ENCODE assay signal across 17 cellular contexts in the genomic region with DNA sequence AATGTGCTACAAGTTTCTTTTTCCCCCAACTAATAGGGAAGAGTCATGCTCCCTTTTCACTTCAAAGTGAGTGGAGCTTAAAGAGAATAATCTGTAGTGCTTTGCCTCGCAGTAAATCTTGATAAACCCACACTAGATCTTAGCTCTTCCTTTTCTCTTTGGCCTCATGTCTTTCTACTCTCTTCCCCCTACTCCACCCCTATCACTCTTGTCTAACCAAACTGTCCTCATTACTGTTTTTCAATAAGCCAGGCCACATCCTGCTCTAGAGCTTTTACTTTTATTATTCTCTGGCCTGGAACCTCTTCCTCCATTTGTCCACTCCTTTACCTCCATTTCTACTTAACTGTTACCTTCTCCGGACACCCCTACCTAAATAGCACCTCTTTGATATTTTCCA.
DNase-seq lines count a peak whose midpoint lies in the region; ATAC-seq and TF ChIP-seq lines count a peak whose summit lies in the region.
"Had no signal": no experiment of that assay in that cellular context is flagged by ENCODE, and none has a peak within 500 bp of the region (broad histone marks: within the 10 kb centered on the region; RNA-seq: fewer than 3 reads in every experiment).

No MANE protein-coding gene starts in this region.

- H3K36me3 Mint-ChIP-seq in activated T-cell treated with anti-CD3 and anti-CD28 coated beads, Interleukin-2, amount 50 U/mL, for 24 hours (ENCODE audit: low read depth): peaks cover 56% of the 10 kb centered on the region
- H3K36me3 Mint-ChIP-seq in T-cell (peaks cover 6% of the 10 kb centered on the region), nephron progenitor cell (ENCODE audit: low read depth) (no peaks in the 10 kb centered on the region)
- H3K36me3 Mint-ChIP-seq in activated naive CD8-positive, alpha-beta T cell treated with anti-CD3 and anti-CD28 coated beads for 36 hours: peaks cover 55% of the 10 kb centered on the region

- no peaks in the 10 kb centered on the region for H3K27me3 Mint-ChIP-seq in activated T-cell treated with anti-CD3 and anti-CD28 coated beads, Interleukin-2, amount 50 U/mL, for 24 hours
- H3K27me3 Mint-ChIP-seq in T-cell: no peaks in the 10 kb centered on the region
- H3K27me3 Mint-ChIP-seq in activated naive CD8-positive, alpha-beta T cell treated with anti-CD3 and anti-CD28 coated beads for 36 hours: no peaks in the 10 kb centered on the region
- H3K27me3 Mint-ChIP-seq in nephron progenitor cell (ENCODE audit: low read depth, poor library complexity): peaks cover 2% of the 10 kb centered on the region

- no peak for TF ChIP-seq CTCF in nephron progenitor cell (IDR thresholded peaks at IDR 0.05)

- POLR2A ChIA-PET in T-cell (lab: Charles Lee): interaction anchor here (0.6 to 1.1 kb wide), 4 partner anchors 10 to 218 kb away, joined by 3 to 4 read pairs (median 3); no protein-coding TSS in a partner anchor

- ATAC-seq in T-cell (replicated peaks in 1 of 4) (peak in 1 of 4 experiments; percentile 46), HG03469 (IDR thresholded peaks at IDR 0.05; ENCODE audit: unreplicated experiment) (no peak), GM18520 (IDR thresholded peaks at IDR 0.05; ENCODE audit: unreplicated experiment) (no peak)
- ATAC-seq: A549, esophagus mucosa, HCT116, HepG2, left cardiac atrium had no signal

- H3K27ac Mint-ChIP-seq in activated T-cell treated with anti-CD3 and anti-CD28 coated beads, Interleukin-2, amount 50 U/mL, for 24 hours: peak overlapping the region; percentile 91
- H3K27ac Mint-ChIP-seq in T-cell (peak overlapping the region; percentile 77 to 87), nephron progenitor cell (peak overlapping the region; percentile 31)
- peak overlapping the region; percentile 93 for H3K27ac Mint-ChIP-seq in activated naive CD8-positive, alpha-beta T cell treated with anti-CD3 and anti-CD28 coated beads for 36 hours

- CTCF ChIA-PET in T-cell (lab: Charles Lee): interaction anchor here (0.6 to 4.0 kb wide), 4 partner anchors 42 to 274 kb away, joined by 3 to 12 read pairs (median 3); no protein-coding TSS in a partner anchor

- no peak for DNase-seq in activated T-cell treated with anti-CD3 and anti-CD28 coated beads, Interleukin-2, amount 50 U/mL, for 24 hours
- no peak for DNase-seq in activated T-cell treated with anti-CD3 and anti-CD28 coated beads, Interleukin-2, amount 50 U/mL, for 48 hours
- DNase-seq in T-cell (no peak), nephron progenitor cell (no peak)
- DNase-seq in activated naive CD8-positive, alpha-beta T cell treated with anti-CD3 and anti-CD28 coated beads for 36 hours: no peak
- DNase-seq in stimulated activated CD4-positive, alpha-beta T cell treated with anti-CD3 and anti-CD28 coated beads, Interleukin-4, amount 100 ng/mL, for 1 hour: no peak
- DNase-seq: BE2C, Calu3, left cardiac atrium, NCI-H187 treated with DMSO at 0.1 percent for 48 hours, NCI-H69 had no signal

- peaks cover 82% of the 10 kb centered on the region for H3K4me1 Mint-ChIP-seq in activated T-cell treated with anti-CD3 and anti-CD28 coated beads, Interleukin-2, amount 50 U/mL, for 24 hours (ENCODE audit: low read depth)
- peaks cover 72 to 79% (median 77%) of the 10 kb centered on the region in 3 donors for H3K4me1 Mint-ChIP-seq in T-cell
- H3K4me1 Mint-ChIP-seq in activated naive CD8-positive, alpha-beta T cell treated with anti-CD3 and anti-CD28 coated beads for 36 hours: peaks cover 71% of the 10 kb centered on the region
- H3K4me1 Mint-ChIP-seq in nephron progenitor cell: peaks cover 7% of the 10 kb centered on the region

- H3K9me3 Mint-ChIP-seq in activated T-cell treated with anti-CD3 and anti-CD28 coated beads, Interleukin-2, amount 50 U/mL, for 24 hours: peaks cover 32% of the 10 kb centered on the region
- H3K9me3 Mint-ChIP-seq in T-cell (peaks cover 3 to 21% (median 8%) of the 10 kb centered on the region in 3 donors), nephron progenitor cell (no peaks in the 10 kb centered on the region)
- H3K9me3 Mint-ChIP-seq in activated naive CD8-positive, alpha-beta T cell treated with anti-CD3 and anti-CD28 coated beads for 36 hours: peaks cover 22% of the 10 kb centered on the region

- H3K4me3 Mint-ChIP-seq in activated T-cell treated with anti-CD3 and anti-CD28 coated beads, Interleukin-2, amount 50 U/mL, for 24 hours: no peak overlapping the region
- H3K4me3 Mint-ChIP-seq in T-cell (peak overlapping the region in 2 of 3 donors; percentile 0 to 54), nephron progenitor cell (no peak overlapping the region)
- no peak overlapping the region for H3K4me3 Mint-ChIP-seq in activated naive CD8-positive, alpha-beta T cell treated with anti-CD3 and anti-CD28 coated beads for 36 hours

Comparison
In these comparisons a context has a peak if more than half of its experiments do, and no peak if none do; other contexts are left out.
1. H3K27ac Mint-ChIP-seq: peak in every context shown above with its lines; median percentile 93 in activated naive CD8-positive, alpha-beta T cell treated with anti-CD3 and anti-CD28 coated beads for 36 hours; 91 in activated T-cell treated with anti-CD3 and anti-CD28 coated beads, Interleukin-2, amount 50 U/mL, for 24 hours; 82 in T-cell; 31 in nephron progenitor cell.
2. H3K4me3 Mint-ChIP-seq: peak in T-cell (2 of 3); none in activated T-cell treated with anti-CD3 and anti-CD28 coated beads, Interleukin-2, amount 50 U/mL, for 24 hours (single experiment), activated naive CD8-positive, alpha-beta T cell treated with anti-CD3 and anti-CD28 coated beads for 36 hours (single experiment) and nephron progenitor cell (single experiment).